In the genomic region with DNA sequence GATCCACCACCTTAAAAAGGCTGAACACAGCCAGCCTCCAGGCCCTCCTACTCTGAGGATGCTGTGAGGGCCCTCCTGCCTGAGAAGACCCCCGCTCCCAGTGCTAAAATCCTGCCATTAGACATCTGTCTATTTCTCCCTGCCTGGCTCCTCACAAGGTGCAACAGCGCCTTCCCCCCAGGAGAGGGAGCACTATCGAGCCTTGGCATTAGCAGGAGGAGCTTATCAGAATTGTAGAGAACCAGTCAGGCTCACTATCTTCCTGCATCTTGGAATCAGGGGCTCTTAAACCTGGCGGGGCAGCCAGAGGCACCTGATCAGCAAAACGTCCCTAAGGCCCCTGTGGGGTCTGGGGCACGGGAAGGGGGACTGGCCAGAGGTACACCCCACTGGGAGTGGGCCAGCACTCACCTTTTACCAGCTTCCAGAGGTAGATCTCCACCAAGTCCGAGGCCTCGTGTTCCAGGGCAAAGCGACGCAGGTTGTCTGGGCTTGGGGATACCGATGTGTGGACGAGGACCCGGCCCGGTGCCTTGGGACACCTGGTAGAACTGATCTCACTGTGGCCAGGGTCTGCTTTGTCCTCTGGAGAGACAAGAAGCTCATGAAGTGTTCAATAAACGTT, we compare ENCODE assay signal across 8 cellular contexts.
A peak's percentile ranks its signal among the peaks of the same experiment; 100 is the strongest.
DNase-seq lines count a peak whose midpoint lies in the region; ATAC-seq lines count a peak whose summit lies in the region.

No MANE protein-coding gene starts in this region.

- H3K36me3 Mint-ChIP-seq in effector memory CD8-positive, alpha-beta T cell (ENCODE audit: insufficient read depth) = no peaks in the 10 kb centered on the region
- no peaks in the 10 kb centered on the region for H3K36me3 Mint-ChIP-seq in stimulated activated memory B cell treated with anti-CD40 and anti-IgM and Interleukin-4, amounts not matched to agents 10 μg/mL and 1 μg/mL and 100 μg/mL, for 72 hours

- H3K27ac Mint-ChIP-seq in effector memory CD8-positive, alpha-beta T cell = no peak overlapping the region
- no peak overlapping the region for H3K27ac Mint-ChIP-seq in stimulated activated memory B cell treated with anti-CD40 and anti-IgM and Interleukin-4, amounts not matched to agents 10 μg/mL and 1 μg/mL and 100 μg/mL, for 72 hours

- H3K9me3 Mint-ChIP-seq in effector memory CD8-positive, alpha-beta T cell = no peaks in the 10 kb centered on the region
- H3K9me3 Mint-ChIP-seq in stimulated activated memory B cell treated with anti-CD40 and anti-IgM and Interleukin-4, amounts not matched to agents 10 μg/mL and 1 μg/mL and 100 μg/mL, for 72 hours = no peaks in the 10 kb centered on the region

- H3K27me3 Mint-ChIP-seq in effector memory CD8-positive, alpha-beta T cell = peaks cover 3 to 16% of the 10 kb centered on the region in 2 donors
- H3K27me3 Mint-ChIP-seq in stimulated activated memory B cell treated with anti-CD40 and anti-IgM and Interleukin-4, amounts not matched to agents 10 μg/mL and 1 μg/mL and 100 μg/mL, for 72 hours = peaks cover 19% of the 10 kb centered on the region

- peaks cover 0 to 4% of the 10 kb centered on the region in 2 donors for H3K4me1 Mint-ChIP-seq in effector memory CD8-positive, alpha-beta T cell (ENCODE audit: low read depth in 2 of 2)
- H3K4me1 Mint-ChIP-seq in stimulated activated memory B cell treated with anti-CD40 and anti-IgM and Interleukin-4, amounts not matched to agents 10 μg/mL and 1 μg/mL and 100 μg/mL, for 72 hours = peaks cover 2% of the 10 kb centered on the region

- peak; percentile 36 for DNase-seq in DMS153 treated with DMSO at 0.1 percent for 48 hours (lab: John Stamatoyannopoulos, UW; ENCODE audit: unreplicated experiment)
- peak; percentile 41 to 60 for DNase-seq in NOMO-1 (lab: John Stamatoyannopoulos, UW; ENCODE audit: unreplicated experiment in 2 of 2)
- DNase-seq in activated CD8-positive, alpha-beta memory T cell treated with anti-CD3 and anti-CD28 coated beads for 1 hour (ENCODE audit: extremely low read depth in 1 of 2, low read depth in 1 of 2) = peak; percentile 13 to 30
- DNase-seq in effector memory CD8-positive, alpha-beta T cell = peak; percentile 53 to 65 (median 54)
- peak; percentile 47 for DNase-seq in middle frontal gyrus (ENCODE audit: extremely low spot score, low spot score)

- no peak overlapping the region for H3K4me3 Mint-ChIP-seq in effector memory CD8-positive, alpha-beta T cell
- H3K4me3 Mint-ChIP-seq in stimulated activated memory B cell treated with anti-CD40 and anti-IgM and Interleukin-4, amounts not matched to agents 10 μg/mL and 1 μg/mL and 100 μg/mL, for 72 hours = no peak overlapping the region

- peak; percentile 50 for ATAC-seq in HG03159 (IDR thresholded peaks at IDR 0.05; ENCODE audit: unreplicated experiment)
- ATAC-seq in effector memory CD8-positive, alpha-beta T cell (replicated peaks) = peak; percentile 73
- ATAC-seq in stimulated activated memory B cell treated with anti-CD40 and anti-IgM and Interleukin-4, amounts not matched to agents 10 μg/mL and 1 μg/mL and 100 μg/mL, for 72 hours = peak; percentile 60
- ATAC-seq in GM21526 (IDR thresholded peaks at IDR 0.05; ENCODE audit: low FRiP score, unreplicated experiment) = no peak
